In genomic region chr1:161095230-161095629, GRCh38 we compare ENCODE assay signal across 1 cellular context.
TF ChIP-seq lines count a peak whose summit lies in the region.

No MANE protein-coding gene starts in this region.

TF ChIP-seq in K562, 482 proteins besides CTCF, POLR2A, EP300 and RAD21:
- TF ChIP-seq ZNF696 (CRISPR knock-in tag; conservative IDR thresholded peaks at IDR 0.05) (no peak), CHD2 (IDR thresholded peaks at IDR 0.05; ENCODE audit: low read depth, low read length) (no peak), FOXK1 (CRISPR knock-in tag; IDR thresholded peaks at IDR 0.05; ENCODE audit: borderline replicate concordance) (no peak), LEF1 (IDR thresholded peaks at IDR 0.05) (no peak), ZNF512 (tag; IDR thresholded peaks at IDR 0.05) (peak; percentile 89), ETS2 (tag; IDR thresholded peaks at IDR 0.05; ENCODE audit: borderline replicate concordance, poor library complexity, severe bottlenecking) (no peak), STAT5A (IDR thresholded peaks at IDR 0.05; ENCODE audit: borderline replicate concordance, low read length) (no peak), PCBP2 (IDR thresholded peaks at IDR 0.05; ENCODE audit: low read depth, low read length, poor library complexity, severe bottlenecking) (no peak), NFIC (IDR thresholded peaks at IDR 0.05) (0 out of 2 replicates have a peak, but pooled peaks have one; percentile 2), RAD51 (IDR thresholded peaks at IDR 0.05; ENCODE audit: borderline replicate concordance, low read depth) (no peak), LCOR (CRISPR knock-in tag; IDR thresholded peaks at IDR 0.05) (no peak), BCL6 (CRISPR knock-in tag; IDR thresholded peaks at IDR 0.05) (no peak), ARID3A (IDR thresholded peaks at IDR 0.05; ENCODE audit: borderline replicate concordance, low read depth, low read length) (no peak), ZNF143 (CRISPR knock-in tag; IDR thresholded peaks at IDR 0.05) (no peak)
- TF ChIP-seq, protein P1, sequence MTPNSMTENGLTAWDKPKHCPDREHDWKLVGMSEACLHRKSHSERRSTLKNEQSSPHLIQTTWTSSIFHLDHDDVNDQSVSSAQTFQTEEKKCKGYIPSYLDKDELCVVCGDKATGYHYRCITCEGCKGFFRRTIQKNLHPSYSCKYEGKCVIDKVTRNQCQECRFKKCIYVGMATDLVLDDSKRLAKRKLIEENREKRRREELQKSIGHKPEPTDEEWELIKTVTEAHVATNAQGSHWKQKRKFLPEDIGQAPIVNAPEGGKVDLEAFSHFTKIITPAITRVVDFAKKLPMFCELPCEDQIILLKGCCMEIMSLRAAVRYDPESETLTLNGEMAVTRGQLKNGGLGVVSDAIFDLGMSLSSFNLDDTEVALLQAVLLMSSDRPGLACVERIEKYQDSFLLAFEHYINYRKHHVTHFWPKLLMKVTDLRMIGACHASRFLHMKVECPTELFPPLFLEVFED (CRISPR knock-in tag; conservative IDR thresholded peaks at IDR 0.05) = peak; percentile 61; the same call in 1 of the 2 replicates
